ENCODE assay signal across 15 cellular contexts in genomic region chr2:191797937-191798873, GRCh38. TPM values are rescaled to one million over a fixed set of nuclear protein-coding genes. Genes with fewer than 3 reads are reported as not detected.
"Had no signal": no experiment of that assay in that cellular context is flagged by ENCODE, and none has a peak within 500 bp of the region (broad histone marks: within the 10 kb centered on the region; RNA-seq: fewer than 3 reads in every experiment).

No MANE protein-coding gene starts in this region.

- H3K36me3 ChIP-seq: ascending aorta, lower lobe of right lung, pancreas, uterus had no signal

- H3K4me3 Mint-ChIP-seq: activated CD4-positive, alpha-beta T cell treated with anti-CD3 and anti-CD28 coated beads for 36 hours; activated CD8-positive, alpha-beta T cell treated with anti-CD3 and anti-CD28 coated beads for 36 hours; activated T-cell treated with anti-CD3 and anti-CD28 coated beads, Interleukin-2, amount 50 U/mL, for 72 hours; naive B cell had no signal

- H3K4me3 ChIP-seq: ascending aorta, dorsolateral prefrontal cortex, lower lobe of right lung, pancreas, uterus had no signal

- H3K4me1 Mint-ChIP-seq: activated CD4-positive, alpha-beta T cell treated with anti-CD3 and anti-CD28 coated beads for 36 hours had no signal

- H3K27ac ChIP-seq: ascending aorta, dorsolateral prefrontal cortex, lower lobe of right lung, pancreas, uterus had no signal

- H3K36me3 Mint-ChIP-seq: naive B cell had no signal

- H3K9me3 Mint-ChIP-seq: activated CD8-positive, alpha-beta T cell treated with anti-CD3 and anti-CD28 coated beads for 36 hours; activated T-cell treated with anti-CD3 and anti-CD28 coated beads, Interleukin-2, amount 50 U/mL, for 72 hours had no signal

- DNase-seq: activated CD4-positive, alpha-beta T cell treated with anti-CD3 and anti-CD28 coated beads for 36 hours; activated CD8-positive, alpha-beta memory T cell treated with anti-CD3 and anti-CD28 coated beads, Interleukin-2, amount 50 U/mL, for 4 hours; activated CD8-positive, alpha-beta T cell treated with anti-CD3 and anti-CD28 coated beads for 36 hours; activated gamma-delta T cell treated with Interleukin-2 at 50 U/mL for 16 hours; activated T-cell treated with anti-CD3 and anti-CD28 coated beads, Interleukin-2, amount 50 U/mL, for 72 hours; dorsolateral prefrontal cortex; hypothalamus; kidney glomerular epithelial cell; lower lobe of right lung; naive B cell; pancreas; stimulated activated CD4-positive, alpha-beta T cell treated with anti-CD3 and anti-CD28 coated beads, Interleukin-15, amount 100 ng/mL, for 24 hours; stimulated activated CD4-positive, alpha-beta T cell treated with anti-CD3 and anti-CD28 coated beads, Interleukin-4, amount 100 ng/mL, for 4 hours; uterus had no signal

- H3K27ac Mint-ChIP-seq: activated CD4-positive, alpha-beta T cell treated with anti-CD3 and anti-CD28 coated beads for 36 hours; activated CD8-positive, alpha-beta T cell treated with anti-CD3 and anti-CD28 coated beads for 36 hours; activated T-cell treated with anti-CD3 and anti-CD28 coated beads, Interleukin-2, amount 50 U/mL, for 72 hours; naive B cell had no signal

- H3K9me3 ChIP-seq: ascending aorta, lower lobe of right lung, pancreas, uterus had no signal

RNA-seq across cellular contexts. Expression of gene CAVIN2, which starts 48.7 kb away (rescaled TPM):
- total RNA-seq: activated CD4-positive, alpha-beta T cell treated with anti-CD3 and anti-CD28 coated beads for 36 hours; activated CD8-positive, alpha-beta T cell treated with anti-CD3 and anti-CD28 coated beads for 36 hours; activated T-cell treated with anti-CD3 and anti-CD28 coated beads, Interleukin-2, amount 50 U/mL, for 72 hours had no signal
